Comparison of ENCODE assay signal across 10 cellular contexts in the genomic region with DNA sequence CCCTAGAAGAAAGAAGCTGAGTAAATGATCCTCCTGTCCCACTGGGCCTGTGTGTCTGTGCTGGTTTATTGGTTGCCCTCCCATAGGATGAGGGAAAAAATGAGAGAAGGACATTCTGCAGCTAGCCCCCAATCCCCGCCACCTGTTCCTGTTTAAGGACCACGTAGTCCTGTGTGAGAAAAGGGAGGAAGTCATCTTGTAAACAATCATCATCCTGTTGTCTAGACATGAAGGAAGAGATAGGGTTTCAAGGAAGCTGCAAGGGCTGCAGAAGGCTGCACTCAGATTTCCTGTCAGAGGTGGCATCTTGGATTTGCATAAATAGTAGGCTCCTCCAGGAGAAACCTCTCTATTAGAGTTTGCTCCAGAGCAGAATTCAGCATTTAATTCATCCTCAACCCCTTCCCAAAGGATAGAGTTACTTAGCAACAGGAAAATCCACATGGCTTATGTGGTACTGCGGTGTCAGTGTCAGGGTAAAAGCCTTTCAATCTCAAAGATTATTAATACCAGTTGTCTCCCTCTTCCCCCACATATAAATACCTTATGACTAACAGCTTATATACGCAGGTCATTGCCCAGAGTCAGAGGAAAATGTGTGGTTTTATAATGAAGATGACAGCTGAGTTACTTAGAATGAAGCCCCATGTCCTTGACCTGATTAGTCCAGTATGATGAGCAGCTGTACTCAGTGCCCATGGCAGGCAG. TPM values are rescaled to one million over a fixed set of nuclear protein-coding genes. Genes with fewer than 3 reads are reported as not detected.
DNase-seq lines count a peak whose midpoint lies in the region; ATAC-seq, FAIRE-seq and TF ChIP-seq lines count a peak whose summit lies in the region.
"Had no signal": no experiment of that assay in that cellular context is flagged by ENCODE, and none has a peak within 500 bp of the region (broad histone marks: within the 10 kb centered on the region; RNA-seq: fewer than 3 reads in every experiment).

No MANE protein-coding gene starts in this region.

- H3K27me3 Mint-ChIP-seq in CD4-positive, CD25-positive, alpha-beta regulatory T cell: no peaks in the 10 kb centered on the region
- H3K27me3 Mint-ChIP-seq: dendritic cell treated with granulocyte-macrophage colony-stimulating factor and Interleukin-4, amounts not matched to agents 40 ng/mL and 50 ng/mL, for 4 days had no signal

- H3K27ac ChIP-seq in CD4-positive, CD25-positive, alpha-beta regulatory T cell (ENCODE audit: insufficient read depth, low read length, poor library complexity, severe bottlenecking): no peak overlapping the region

- peaks cover 34% of the 10 kb centered on the region for H3K4me1 ChIP-seq in CD4-positive, CD25-positive, alpha-beta regulatory T cell (ENCODE audit: control insufficient read depth, insufficient read depth, low read length, poor library complexity, severe bottlenecking)

- no peaks in the 10 kb centered on the region for H3K36me3 ChIP-seq in CD4-positive, CD25-positive, alpha-beta regulatory T cell (ENCODE audit: control insufficient read depth, insufficient read depth, low read length)

- H3K9me3 Mint-ChIP-seq in CD4-positive, CD25-positive, alpha-beta regulatory T cell: no peaks in the 10 kb centered on the region
- H3K9me3 Mint-ChIP-seq: dendritic cell treated with granulocyte-macrophage colony-stimulating factor and Interleukin-4, amounts not matched to agents 40 ng/mL and 50 ng/mL, for 4 days; mesothelial cell of epicardium had no signal

- peak overlapping the region; percentile 65 to 93 (median 71) for H3K27ac Mint-ChIP-seq in CD4-positive, CD25-positive, alpha-beta regulatory T cell
- H3K27ac Mint-ChIP-seq: dendritic cell treated with granulocyte-macrophage colony-stimulating factor and Interleukin-4, amounts not matched to agents 40 ng/mL and 50 ng/mL, for 4 days; mesothelial cell of epicardium had no signal

- H3K4me1 Mint-ChIP-seq in CD4-positive, CD25-positive, alpha-beta regulatory T cell: peaks cover 27 to 66% (median 42%) of the 10 kb centered on the region in 4 donors

- peak in 1 of 3 donors; percentile 55 for DNase-seq in CD4-positive, CD25-positive, alpha-beta regulatory T cell
- DNase-seq in KBM-7: peak; percentile 42
- peak; percentile 51 for DNase-seq in activated CD8-positive, alpha-beta memory T cell treated with anti-CD3 and anti-CD28 coated beads, Interleukin-2, amount 50 U/mL, for 48 hours
- peak; percentile 89 for DNase-seq in iris pigment epithelial cell (ENCODE audit: low read depth)
- no peak for DNase-seq in DMS153 treated with DMSO at 0.1 percent for 48 hours (lab: John Stamatoyannopoulos, UW; ENCODE audit: unreplicated experiment)
- no peak for DNase-seq in GM12891 (ENCODE audit: insufficient read length, low spot score)

- H3K4me3 Mint-ChIP-seq in CD4-positive, CD25-positive, alpha-beta regulatory T cell: peak overlapping the region in 2 of 4 donors; percentile 84 to 86
- H3K4me3 Mint-ChIP-seq: dendritic cell treated with granulocyte-macrophage colony-stimulating factor and Interleukin-4, amounts not matched to agents 40 ng/mL and 50 ng/mL, for 4 days; mesothelial cell of epicardium had no signal

- TF ChIP-seq POLR2A in GM12891 (IDR thresholded peaks at IDR 0.05; ENCODE audit: low read depth, low read length): no peak

- H3K9me3 ChIP-seq in CD4-positive, CD25-positive, alpha-beta regulatory T cell (ENCODE audit: control insufficient read depth in 2 of 2, low read length in 2 of 2): no peaks in the 10 kb centered on the region

- no peaks in the 10 kb centered on the region for H3K27me3 ChIP-seq in CD4-positive, CD25-positive, alpha-beta regulatory T cell (ENCODE audit: control insufficient read depth, insufficient read depth, low read length)

- no peak for ATAC-seq in CD4-positive, CD25-positive, alpha-beta regulatory T cell (ENCODE audit: low read depth in 2 of 2)
- ATAC-seq in HG02759 (IDR thresholded peaks at IDR 0.05; ENCODE audit: unreplicated experiment) (no peak), GM21390 (IDR thresholded peaks at IDR 0.05; ENCODE audit: unreplicated experiment) (no peak)

- FAIRE-seq in GM12891 (lab: Jason Lieb, UNC): no peak

- H3K36me3 Mint-ChIP-seq in CD4-positive, CD25-positive, alpha-beta regulatory T cell: no peaks in the 10 kb centered on the region
- H3K36me3 Mint-ChIP-seq: mesothelial cell of epicardium had no signal

- peak overlapping the region; percentile 2 for H3K4me3 ChIP-seq in CD4-positive, CD25-positive, alpha-beta regulatory T cell (ENCODE audit: low read depth, low read length)

- in situ Hi-C loops in KBM-7 (cut with MboI; ENCODE audit: low pct_unique_long_range_greater_than_20kb, low sequenced_read_pairs): no loop called here

TF ChIP-seq in GM12891, 5 proteins besides CTCF, POLR2A, EP300 and RAD21:
- TF ChIP-seq PAX5 (IDR thresholded peaks at IDR 0.05; ENCODE audit: insufficient read depth, low read length, severe bottlenecking): no peak
- no peak for TF ChIP-seq TAF1 (IDR thresholded peaks at IDR 0.05; ENCODE audit: low read depth, low read length)
- TF ChIP-seq SPI1 (IDR thresholded peaks at IDR 0.05; ENCODE audit: low read depth, low read length): no peak
- no peak for TF ChIP-seq POLR2AphosphoS5 (IDR thresholded peaks at IDR 0.05; ENCODE audit: low read depth, low read length)
- no peak for TF ChIP-seq POU2F2 (IDR thresholded peaks at IDR 0.05; ENCODE audit: low read depth, low read length)

RNA-seq across cellular contexts. Expression of a gene that starts 4.6 kb away (rescaled TPM):
- total RNA-seq in CD4-positive, CD25-positive, alpha-beta regulatory T cell: 8.2 TPM
- 1 to 10 TPM; 4.0 to 9.0 (median 5.1) TPM for polyA plus RNA-seq in CD4-positive, CD25-positive, alpha-beta regulatory T cell
- 9.3 TPM for polyA plus RNA-seq in GM12891 (2012; ENCODE audit: low read depth, missing spikeins)

RNA-seq across cellular contexts. Expression of a gene that starts 18.6 kb away (rescaled TPM):
- total RNA-seq in CD4-positive, CD25-positive, alpha-beta regulatory T cell: 0.64 TPM
- polyA plus RNA-seq in CD4-positive, CD25-positive, alpha-beta regulatory T cell: 1 to 10 TPM in 1 of 4 donors, under 1 TPM in 2, not detected in 1; 0.23 to 1.6 (median 0.92) TPM
- polyA plus RNA-seq in GM12891 (2012; ENCODE audit: low read depth, missing spikeins): not detected
- total RNA-seq: mesothelial cell of epicardium had no signal

RNA-seq across cellular contexts. Expression of a gene that starts 26.9 kb away (rescaled TPM):
- total RNA-seq in CD4-positive, CD25-positive, alpha-beta regulatory T cell: 0.54 TPM
- 1 to 10 TPM in 1 of 4 donors, under 1 TPM in 3; 0.08 to 1.9 (median 0.73) TPM for polyA plus RNA-seq in CD4-positive, CD25-positive, alpha-beta regulatory T cell
- polyA plus RNA-seq in GM12891 (2012; ENCODE audit: low read depth, missing spikeins): not detected
- total RNA-seq: mesothelial cell of epicardium had no signal

RNA-seq across cellular contexts. Expression of a gene that starts 38.6 kb away (rescaled TPM):
- 295 TPM for total RNA-seq in CD4-positive, CD25-positive, alpha-beta regulatory T cell
- polyA plus RNA-seq in CD4-positive, CD25-positive, alpha-beta regulatory T cell: 100 to 1,000 TPM; 131 to 177 (median 158) TPM
- 13.1 TPM for polyA plus RNA-seq in GM12891 (2012; ENCODE audit: low read depth, missing spikeins)

RNA-seq across cellular contexts. Expression of a gene that starts 40.0 kb away (rescaled TPM):
- total RNA-seq in CD4-positive, CD25-positive, alpha-beta regulatory T cell: 4.4 TPM
- polyA plus RNA-seq in CD4-positive, CD25-positive, alpha-beta regulatory T cell: 1 to 10 TPM; 5.5 to 6.8 (median 6.1) TPM
- polyA plus RNA-seq in GM12891 (2012; ENCODE audit: low read depth, missing spikeins): 9.1 TPM

Comparison
In these comparisons a context has a peak if more than half of its experiments do, and no peak if none do; other contexts are left out.
1. DNase-seq: peak in KBM-7 (single experiment), activated CD8-positive, alpha-beta memory T cell treated with anti-CD3 and anti-CD28 coated beads, Interleukin-2, amount 50 U/mL, for 48 hours (single experiment) and iris pigment epithelial cell (single experiment); none in DMS153 treated with DMSO at 0.1 percent for 48 hours (single experiment) and GM12891 (single experiment).